ENCODE assay signal across 8 cellular contexts in the genomic region with DNA sequence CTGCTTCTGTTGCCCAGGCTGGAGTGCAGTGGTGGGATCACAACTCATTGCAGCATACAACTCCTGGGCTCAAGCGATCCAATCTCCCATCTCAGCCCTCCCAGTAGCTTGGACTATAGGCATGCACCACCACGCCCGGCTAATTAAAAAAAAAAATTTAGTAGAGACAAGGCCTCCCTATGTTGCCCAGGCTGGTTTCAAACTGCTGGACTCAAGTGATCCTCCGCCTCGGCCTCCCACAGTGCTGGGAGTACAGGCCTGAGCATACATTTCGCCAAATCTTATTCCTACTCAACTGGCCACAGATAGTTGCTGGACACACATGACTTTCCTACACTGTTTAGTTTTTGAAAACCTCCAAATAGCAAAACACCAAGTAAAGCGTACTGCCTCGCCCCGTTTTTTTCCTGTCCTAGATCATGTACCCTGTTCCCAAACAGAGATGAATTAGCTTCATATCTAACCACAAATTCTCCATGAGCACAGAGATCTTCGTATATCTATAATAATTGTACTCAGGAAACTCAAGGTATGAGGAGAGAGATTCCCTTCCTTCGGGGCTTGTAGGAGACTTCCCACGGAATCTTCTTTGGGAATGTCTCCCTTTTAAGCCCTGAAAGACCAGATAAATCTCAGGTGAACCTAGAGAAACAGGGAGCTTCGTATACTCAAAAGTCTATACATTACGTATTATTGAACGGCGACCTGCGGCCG. TPM values are rescaled to one million over a fixed set of nuclear protein-coding genes. Genes with fewer than 3 reads are reported as not detected.
DNase-seq lines count a peak whose midpoint lies in the region; ATAC-seq, FAIRE-seq and TF ChIP-seq lines count a peak whose summit lies in the region.

No MANE protein-coding gene starts in this region.

- no peak for TF ChIP-seq POLR2A in HepG2 (IDR thresholded peaks at IDR 0.05; ENCODE audit: insufficient read depth in 1 of 2, low read depth in 2 of 2, low read length in 2 of 2)
- no peak for TF ChIP-seq POLR2A in upper lobe of left lung (IDR thresholded peaks at IDR 0.05)
- TF ChIP-seq POLR2A in erythroblast (IDR thresholded peaks at IDR 0.05; ENCODE audit: low read length) = no peak

- TF ChIP-seq EP300 in HepG2 (IDR thresholded peaks at IDR 0.05; ENCODE audit: low read depth in 2 of 2, low read length in 2 of 2) (no peak), HepG2 (CRISPR knock-in tag; IDR thresholded peaks at IDR 0.05; ENCODE audit: borderline replicate concordance) (no peak), upper lobe of left lung (IDR thresholded peaks at IDR 0.05) (no peak)

- no peaks in the 10 kb centered on the region for H3K9me3 Mint-ChIP-seq in activated naive CD4-positive, alpha-beta T cell treated with anti-CD3 and anti-CD28 coated beads, Interleukin-2, amount 50 U/mL, for 24 hours
- no peaks in the 10 kb centered on the region for H3K9me3 Mint-ChIP-seq in activated T-helper 2 cell treated with anti-CD3 and anti-CD28 coated beads, Interferon-gamma antibody, Interleukin-2, Interleukin-4, amounts not matched to agents 10 μg/mL and 5 μg/mL and 100 μg/mL, durations not matched to agents 14 hours and 24 hours and 36 hours

- DNase-seq in activated naive CD4-positive, alpha-beta T cell (lab: John Stamatoyannopoulos, UW) = no peak
- no peak for DNase-seq in activated T-helper 2 cell treated with anti-CD3 and anti-CD28 coated beads, Interferon-gamma antibody, Interleukin-2, Interleukin-4, amounts not matched to agents 10 μg/mL and 5 μg/mL and 100 μg/mL, durations not matched to agents 14 hours and 24 hours and 36 hours (ENCODE audit: low spot score)
- DNase-seq in HepG2 (ENCODE audit: low spot score) (no peak), upper lobe of left lung (no peak), LoVo (ENCODE audit: low spot score) (no peak), erythroblast (lab: John Stamatoyannopoulos, UW) (no peak)

- TF ChIP-seq CTCF in HepG2 (CRISPR knock-in tag; IDR thresholded peaks at IDR 0.05) (no peak), upper lobe of left lung (IDR thresholded peaks at IDR 0.05) (no peak)

- POLR2A ChIA-PET in HepG2 (lab: Yijun Ruan, JAX) = interaction anchor here (0.9 to 1.3 kb wide), 3 partner anchors 10 to 30 kb away, joined by 3 to 4 read pairs (median 4); no protein-coding TSS in a partner anchor

- H3K9me3 ChIP-seq in HepG2 (ENCODE audit: low read length) = no peaks in the 10 kb centered on the region
- no peaks in the 10 kb centered on the region for H3K9me3 ChIP-seq in upper lobe of left lung

- 28% methylated on average over 18 of the region's 18 CpGs for WGBS in HepG2 (ENCODE audit: low lambda C conversion rate)
- WGBS in upper lobe of left lung, 2 donors = 37 to 46% methylated on average over 18 of the region's 18 CpGs

- peaks cover 34% of the 10 kb centered on the region for H3K79me2 ChIP-seq in HepG2 (ENCODE audit: insufficient read depth, low read length)

- peak overlapping the region; percentile 95 for H3K4me3 Mint-ChIP-seq in activated naive CD4-positive, alpha-beta T cell treated with anti-CD3 and anti-CD28 coated beads, Interleukin-2, amount 50 U/mL, for 24 hours
- H3K4me3 Mint-ChIP-seq in activated T-helper 2 cell treated with anti-CD3 and anti-CD28 coated beads, Interferon-gamma antibody, Interleukin-2, Interleukin-4, amounts not matched to agents 10 μg/mL and 5 μg/mL and 100 μg/mL, durations not matched to agents 14 hours and 24 hours and 36 hours (ENCODE audit: low read depth) = peak overlapping the region; percentile 92

- CTCF ChIA-PET in HepG2 (lab: Yijun Ruan, JAX; ENCODE audit: low intra/inter-chr PET ratio, low total read pairs) = no interaction called here

- peak; percentile 6 for ATAC-seq in HepG2
- ATAC-seq in upper lobe of left lung (ENCODE audit: low FRiP score in 2 of 2) = no peak
- no peak for ATAC-seq in GM21367 (IDR thresholded peaks at IDR 0.05; ENCODE audit: unreplicated experiment)

- in situ Hi-C loops in HepG2 (cut with HindIII; ENCODE audit: extremely low pct_ligation_motif_present, low pct_unique_long_range_greater_than_20kb) = no loop called here

- H3K4me1 Mint-ChIP-seq in activated naive CD4-positive, alpha-beta T cell treated with anti-CD3 and anti-CD28 coated beads, Interleukin-2, amount 50 U/mL, for 24 hours = peaks cover 32% of the 10 kb centered on the region
- peaks cover 23% of the 10 kb centered on the region for H3K4me1 Mint-ChIP-seq in activated T-helper 2 cell treated with anti-CD3 and anti-CD28 coated beads, Interferon-gamma antibody, Interleukin-2, Interleukin-4, amounts not matched to agents 10 μg/mL and 5 μg/mL and 100 μg/mL, durations not matched to agents 14 hours and 24 hours and 36 hours (ENCODE audit: low read depth)

- intact Hi-C loops in activated T-helper 2 cell treated with anti-CD3 and anti-CD28 coated beads, Interferon-gamma antibody, Interleukin-2, Interleukin-4, amounts not matched to agents 10 μg/mL and 5 μg/mL and 100 μg/mL, durations not matched to agents 14 hours and 24 hours and 36 hours (cut with micrococcal nuclease) = loop anchor here (1.0 to 5.0 kb wide), 5 partner anchors 45 to 407 kb away; a partner anchor contains a TSS
- intact Hi-C loops in HepG2 (cut with micrococcal nuclease; ENCODE audit: unreplicated experiment) = loop anchor here (2.0 kb wide), 1 partner anchor 44 kb away; a partner anchor contains a TSS

- H3K9ac ChIP-seq in HepG2 (ENCODE audit: insufficient read depth, low read depth, low read length) = peak overlapping the region; percentile 97

- peak overlapping the region; percentile 50 to 99 (median 59) for H3K4me3 ChIP-seq in HepG2 (replicated peaks in 1 of 3; ENCODE audit: insufficient read depth in 1 of 3, low read depth in 2 of 3, low read length in 3 of 3)
- H3K4me3 ChIP-seq in upper lobe of left lung = peak overlapping the region in 3 of 4 donors; percentile 60 to 82 (median 78)

- H3K36me3 ChIP-seq in HepG2 (replicated peaks in 1 of 2; ENCODE audit: control insufficient read depth in 1 of 2, insufficient read depth in 2 of 2, low read length in 2 of 2) = peaks cover 0 to 4% of the 10 kb centered on the region in 2 experiments; a peak in 1 of 5 replicates
- no peaks in the 10 kb centered on the region for H3K36me3 ChIP-seq in upper lobe of left lung

- H3K4me1 ChIP-seq in HepG2 (ENCODE audit: insufficient read depth, low read length) (peaks cover 30% of the 10 kb centered on the region), upper lobe of left lung (peaks cover 14 to 34% (median 19%) of the 10 kb centered on the region in 4 donors)

- peak overlapping the region; percentile 80 for H2AFZ ChIP-seq in HepG2 (ENCODE audit: low read length)

- peak overlapping the region; percentile 66 for H3K27ac Mint-ChIP-seq in activated naive CD4-positive, alpha-beta T cell treated with anti-CD3 and anti-CD28 coated beads, Interleukin-2, amount 50 U/mL, for 24 hours
- H3K27ac Mint-ChIP-seq in activated T-helper 2 cell treated with anti-CD3 and anti-CD28 coated beads, Interferon-gamma antibody, Interleukin-2, Interleukin-4, amounts not matched to agents 10 μg/mL and 5 μg/mL and 100 μg/mL, durations not matched to agents 14 hours and 24 hours and 36 hours = peak overlapping the region; percentile 96

- H3K36me3 Mint-ChIP-seq in activated naive CD4-positive, alpha-beta T cell treated with anti-CD3 and anti-CD28 coated beads, Interleukin-2, amount 50 U/mL, for 24 hours = no peaks in the 10 kb centered on the region
- H3K36me3 Mint-ChIP-seq in activated T-helper 2 cell treated with anti-CD3 and anti-CD28 coated beads, Interferon-gamma antibody, Interleukin-2, Interleukin-4, amounts not matched to agents 10 μg/mL and 5 μg/mL and 100 μg/mL, durations not matched to agents 14 hours and 24 hours and 36 hours (ENCODE audit: low read depth) = peaks cover 21% of the 10 kb centered on the region

- H3K27me3 ChIP-seq in HepG2 (ENCODE audit: control insufficient read depth in 1 of 2, insufficient read depth in 2 of 2, low read length in 2 of 2) = no peaks in the 10 kb centered on the region; a peak in 1 of 5 replicates
- H3K27me3 ChIP-seq in upper lobe of left lung = no peaks in the 10 kb centered on the region

- peak overlapping the region; percentile 94 for H3K4me2 ChIP-seq in HepG2 (ENCODE audit: low read depth, low read length)

- H3K27me3 Mint-ChIP-seq in activated naive CD4-positive, alpha-beta T cell treated with anti-CD3 and anti-CD28 coated beads, Interleukin-2, amount 50 U/mL, for 24 hours = peaks cover 2% of the 10 kb centered on the region
- H3K27me3 Mint-ChIP-seq in activated T-helper 2 cell treated with anti-CD3 and anti-CD28 coated beads, Interferon-gamma antibody, Interleukin-2, Interleukin-4, amounts not matched to agents 10 μg/mL and 5 μg/mL and 100 μg/mL, durations not matched to agents 14 hours and 24 hours and 36 hours (ENCODE audit: low read depth) = peaks cover 11% of the 10 kb centered on the region

- TF ChIP-seq RAD21 in HepG2 (CRISPR knock-in tag; IDR thresholded peaks at IDR 0.05) = 0 out of 2 replicates have a peak, but pooled peaks have one; percentile 10

- FAIRE-seq in HepG2 (lab: Jason Lieb, UNC) = no peak

- H4K20me1 ChIP-seq in HepG2 (ENCODE audit: insufficient read depth, low read length) = 0 out of 2 replicates have a peak, but pooled peaks cover 13% of the 10 kb centered on the region

- H3K27ac ChIP-seq in HepG2 (ENCODE audit: extremely low read length, insufficient read depth, low read length) (peak overlapping the region; percentile 95), upper lobe of left lung (peak overlapping the region in 3 of 4 donors; percentile 93 to 94 (median 93))

- BruUV-seq in HepG2 (replicated peaks; lab: Mats Ljungman, UMichigan) = TSS peak; percentile 83

RNA-seq across cellular contexts. Expression of a gene that starts 0.6 kb away (rescaled TPM):
- 16.8 and 17.6 TPM in 2 replicates for total RNA-seq in activated T-helper 2 cell treated with anti-CD3 and anti-CD28 coated beads, Interferon-gamma antibody, Interleukin-2, Interleukin-4, amounts not matched to agents 10 μg/mL and 5 μg/mL and 100 μg/mL, durations not matched to agents 14 hours and 24 hours and 36 hours
- total RNA-seq in HepG2 (2016; rRNA removed; fragmentation: Illumina TruSeq; extraction: Trizol) (19.3 and 24.2 TPM in 2 replicates), upper lobe of left lung (10 to 100 TPM in 4 of 6 donors, 1 to 10 TPM in 2; 6.0 to 14.9 (median 11.5) TPM)
- total RNA-seq in HepG2 (2016; cell fraction: cytosol; rRNA removed; fragmentation: Illumina TruSeq; extraction: Trizol; ENCODE audit: low read depth) = 4.9 and 5.3 TPM in 2 replicates
- total RNA-seq in HepG2 (2016; cell fraction: insoluble cytoplasmic fraction; rRNA removed; fragmentation: Illumina TruSeq; extraction: Trizol) = 19.4 and 23.1 TPM in 2 replicates
- 22.5 and 26.7 TPM in 2 replicates for total RNA-seq in HepG2 (2016; cell fraction: membrane; rRNA removed; fragmentation: Illumina TruSeq; extraction: Trizol)
- total RNA-seq in HepG2 (2016; cell fraction: nucleus; rRNA removed; fragmentation: Illumina TruSeq; extraction: Trizol) = 13.2 and 15.3 TPM in 2 replicates
- polyA plus RNA-seq in HepG2 (2011; rRNA removed) = 3.5 and 4.8 TPM in 2 replicates
- 2.3 and 2.4 TPM in 2 replicates for polyA plus RNA-seq in HepG2 (2011; cell fraction: cytosol; rRNA removed)
- 1.9 and 3.0 TPM in 2 replicates for polyA plus RNA-seq in HepG2 (2011; cell fraction: nucleus; rRNA removed)
- polyA plus RNA-seq in HepG2 (2012) = 11.0 and 12.1 TPM in 2 replicates
- polyA plus RNA-seq in HepG2 (2016; cell fraction: cytosol; fragmentation: Illumina TruSeq; extraction: Trizol; ENCODE audit: low read depth) = 4.6 and 4.7 TPM in 2 replicates
- 23.9 and 24.0 TPM in 2 replicates for polyA plus RNA-seq in HepG2 (2016; cell fraction: insoluble cytoplasmic fraction; fragmentation: Illumina TruSeq; extraction: Trizol; ENCODE audit: low read depth)
- 13.9 and 16.3 TPM in 2 replicates for polyA plus RNA-seq in HepG2 (2016; cell fraction: membrane; fragmentation: Illumina TruSeq; extraction: Trizol; ENCODE audit: low read depth)
- 15.4 and 18.7 TPM in 2 replicates for polyA plus RNA-seq in HepG2 (2016; cell fraction: nucleus; fragmentation: Illumina TruSeq; extraction: Trizol; ENCODE audit: insufficient read depth, low read depth)
- 1.9 and 5.7 TPM in 2 replicates for polyA minus RNA-seq in HepG2 (2011; rRNA and poly(A)+ RNA removed; ENCODE audit: low replicate concordance)
- 7.8 and 7.9 TPM in 2 replicates for polyA minus RNA-seq in HepG2 (2011; cell fraction: cytosol; rRNA and poly(A)+ RNA removed)
- polyA minus RNA-seq in HepG2 (2011; cell fraction: nucleus; rRNA and poly(A)+ RNA removed) = 8.2 and 9.7 TPM in 2 replicates

RNA-seq across cellular contexts. Expression of a gene that starts 44.8 kb away (rescaled TPM):
- total RNA-seq in activated T-helper 2 cell treated with anti-CD3 and anti-CD28 coated beads, Interferon-gamma antibody, Interleukin-2, Interleukin-4, amounts not matched to agents 10 μg/mL and 5 μg/mL and 100 μg/mL, durations not matched to agents 14 hours and 24 hours and 36 hours = 11.0 and 12.3 TPM in 2 replicates
- total RNA-seq in HepG2 (2016; rRNA removed; fragmentation: Illumina TruSeq; extraction: Trizol) = 14.6 and 14.8 TPM in 2 replicates
- total RNA-seq in HepG2 (2016; cell fraction: cytosol; rRNA removed; fragmentation: Illumina TruSeq; extraction: Trizol; ENCODE audit: low read depth) = 4.4 and 5.2 TPM in 2 replicates
- total RNA-seq in HepG2 (2016; cell fraction: insoluble cytoplasmic fraction; rRNA removed; fragmentation: Illumina TruSeq; extraction: Trizol) = 14.9 and 15.5 TPM in 2 replicates
- total RNA-seq in HepG2 (2016; cell fraction: membrane; rRNA removed; fragmentation: Illumina TruSeq; extraction: Trizol) = 7.5 and 7.6 TPM in 2 replicates
- total RNA-seq in HepG2 (2016; cell fraction: nucleus; rRNA removed; fragmentation: Illumina TruSeq; extraction: Trizol) = 26.3 and 29.2 TPM in 2 replicates
- polyA plus RNA-seq in HepG2 (2011; rRNA removed) = 6.3 and 8.3 TPM in 2 replicates
- polyA plus RNA-seq in HepG2 (2011; cell fraction: cytosol; rRNA removed) = 2.2 and 3.6 TPM in 2 replicates
- polyA plus RNA-seq in HepG2 (2011; cell fraction: nucleus; rRNA removed) = 8.5 and 12.4 TPM in 2 replicates
- 7.4 and 8.7 TPM in 2 replicates for polyA plus RNA-seq in HepG2 (2012)
- 2.6 and 3.2 TPM in 2 replicates for polyA plus RNA-seq in HepG2 (2016; cell fraction: cytosol; fragmentation: Illumina TruSeq; extraction: Trizol; ENCODE audit: low read depth)
- 11.6 and 12.8 TPM in 2 replicates for polyA plus RNA-seq in HepG2 (2016; cell fraction: insoluble cytoplasmic fraction; fragmentation: Illumina TruSeq; extraction: Trizol; ENCODE audit: low read depth)
- 5.4 and 5.6 TPM in 2 replicates for polyA plus RNA-seq in HepG2 (2016; cell fraction: membrane; fragmentation: Illumina TruSeq; extraction: Trizol; ENCODE audit: low read depth)
- 25.9 and 28.2 TPM in 2 replicates for polyA plus RNA-seq in HepG2 (2016; cell fraction: nucleus; fragmentation: Illumina TruSeq; extraction: Trizol; ENCODE audit: insufficient read depth, low read depth)
- 3.6 and 5.3 TPM in 2 replicates for polyA minus RNA-seq in HepG2 (2011; rRNA and poly(A)+ RNA removed; ENCODE audit: low replicate concordance)
- polyA minus RNA-seq in HepG2 (2011; cell fraction: cytosol; rRNA and poly(A)+ RNA removed) = 3.2 and 4.1 TPM in 2 replicates
- 45.4 and 49.6 TPM in 2 replicates for polyA minus RNA-seq in HepG2 (2011; cell fraction: nucleus; rRNA and poly(A)+ RNA removed)
- total RNA-seq in upper lobe of left lung = 10 to 100 TPM in 2 of 6 donors, 1 to 10 TPM in 4; 3.1 to 17.8 (median 7.2) TPM

RNA-seq across cellular contexts. Expression of a gene that starts 44.9 kb away (rescaled TPM):
- total RNA-seq in activated T-helper 2 cell treated with anti-CD3 and anti-CD28 coated beads, Interferon-gamma antibody, Interleukin-2, Interleukin-4, amounts not matched to agents 10 μg/mL and 5 μg/mL and 100 μg/mL, durations not matched to agents 14 hours and 24 hours and 36 hours = 26.0 and 29.9 TPM in 2 replicates
- total RNA-seq in HepG2 (2016; rRNA removed; fragmentation: Illumina TruSeq; extraction: Trizol) (72.9 and 90.9 TPM in 2 replicates), upper lobe of left lung (10 to 100 TPM in 4 of 6 donors, 1 to 10 TPM in 2; 2.1 to 25.1 (median 13.4) TPM)
- total RNA-seq in HepG2 (2016; cell fraction: cytosol; rRNA removed; fragmentation: Illumina TruSeq; extraction: Trizol; ENCODE audit: low read depth) = 25.5 and 35.2 TPM in 2 replicates
- total RNA-seq in HepG2 (2016; cell fraction: insoluble cytoplasmic fraction; rRNA removed; fragmentation: Illumina TruSeq; extraction: Trizol) = 69.4 and 92.2 TPM in 2 replicates
- 30.3 and 34.9 TPM in 2 replicates for total RNA-seq in HepG2 (2016; cell fraction: membrane; rRNA removed; fragmentation: Illumina TruSeq; extraction: Trizol)
- total RNA-seq in HepG2 (2016; cell fraction: nucleus; rRNA removed; fragmentation: Illumina TruSeq; extraction: Trizol) = 42.6 and 48.2 TPM in 2 replicates
- 21.7 and 22.3 TPM in 2 replicates for polyA plus RNA-seq in HepG2 (2011; rRNA removed)
- polyA plus RNA-seq in HepG2 (2011; cell fraction: cytosol; rRNA removed) = 15.8 and 20.9 TPM in 2 replicates
- polyA plus RNA-seq in HepG2 (2011; cell fraction: nucleus; rRNA removed) = 11.6 and 12.2 TPM in 2 replicates
- 28.4 and 34.4 TPM in 2 replicates for polyA plus RNA-seq in HepG2 (2012)
- polyA plus RNA-seq in HepG2 (2016; cell fraction: cytosol; fragmentation: Illumina TruSeq; extraction: Trizol; ENCODE audit: low read depth) = 20.6 and 23.8 TPM in 2 replicates
- 91.3 and 92.9 TPM in 2 replicates for polyA plus RNA-seq in HepG2 (2016; cell fraction: insoluble cytoplasmic fraction; fragmentation: Illumina TruSeq; extraction: Trizol; ENCODE audit: low read depth)
- polyA plus RNA-seq in HepG2 (2016; cell fraction: membrane; fragmentation: Illumina TruSeq; extraction: Trizol; ENCODE audit: low read depth) = 26.4 TPM in 2 replicates
- 43.8 and 45.2 TPM in 2 replicates for polyA plus RNA-seq in HepG2 (2016; cell fraction: nucleus; fragmentation: Illumina TruSeq; extraction: Trizol; ENCODE audit: insufficient read depth, low read depth)
- polyA minus RNA-seq in HepG2 (2011; rRNA and poly(A)+ RNA removed; ENCODE audit: low replicate concordance) = 13.0 and 31.5 TPM in 2 replicates
- 23.0 and 28.8 TPM in 2 replicates for polyA minus RNA-seq in HepG2 (2011; cell fraction: cytosol; rRNA and poly(A)+ RNA removed)
- 37.3 and 46.0 TPM in 2 replicates for polyA minus RNA-seq in HepG2 (2011; cell fraction: nucleus; rRNA and poly(A)+ RNA removed)

RNA-seq across cellular contexts. Expression of a gene that starts 59.5 kb away (rescaled TPM):
- total RNA-seq in activated T-helper 2 cell treated with anti-CD3 and anti-CD28 coated beads, Interferon-gamma antibody, Interleukin-2, Interleukin-4, amounts not matched to agents 10 μg/mL and 5 μg/mL and 100 μg/mL, durations not matched to agents 14 hours and 24 hours and 36 hours = 1.7 and 2.6 TPM in 2 replicates
- total RNA-seq in HepG2 (2016; rRNA removed; fragmentation: Illumina TruSeq; extraction: Trizol) (1.1 and 1.4 TPM in 2 replicates), upper lobe of left lung (1 to 10 TPM; 2.8 to 4.2 (median 3.1) TPM)
- total RNA-seq in HepG2 (2016; cell fraction: cytosol; rRNA removed; fragmentation: Illumina TruSeq; extraction: Trizol; ENCODE audit: low read depth) = 3.0 and 3.3 TPM in 2 replicates
- 1.4 TPM in 2 replicates for total RNA-seq in HepG2 (2016; cell fraction: insoluble cytoplasmic fraction; rRNA removed; fragmentation: Illumina TruSeq; extraction: Trizol)
- total RNA-seq in HepG2 (2016; cell fraction: membrane; rRNA removed; fragmentation: Illumina TruSeq; extraction: Trizol) = 2.4 and 4.0 TPM in 2 replicates
- 0.65 and 1.5 TPM in 2 replicates for total RNA-seq in HepG2 (2016; cell fraction: nucleus; rRNA removed; fragmentation: Illumina TruSeq; extraction: Trizol)
- polyA plus RNA-seq in HepG2 (2011; rRNA removed) = 0.65 and 0.98 TPM in 2 replicates
- 0.35 and 0.40 TPM in 2 replicates for polyA plus RNA-seq in HepG2 (2011; cell fraction: cytosol; rRNA removed)
- polyA plus RNA-seq in HepG2 (2011; cell fraction: nucleus; rRNA removed) = 0.76 TPM in 1 of 2 replicates, not detected in the other
- 0.35 and 1.4 TPM in 2 replicates for polyA plus RNA-seq in HepG2 (2012)
- 4.0 and 4.1 TPM in 2 replicates for polyA plus RNA-seq in HepG2 (2016; cell fraction: cytosol; fragmentation: Illumina TruSeq; extraction: Trizol; ENCODE audit: low read depth)
- 1.3 and 1.6 TPM in 2 replicates for polyA plus RNA-seq in HepG2 (2016; cell fraction: insoluble cytoplasmic fraction; fragmentation: Illumina TruSeq; extraction: Trizol; ENCODE audit: low read depth)
- polyA plus RNA-seq in HepG2 (2016; cell fraction: membrane; fragmentation: Illumina TruSeq; extraction: Trizol; ENCODE audit: low read depth) = 3.6 and 4.4 TPM in 2 replicates
- 0.53 and 0.70 TPM in 2 replicates for polyA plus RNA-seq in HepG2 (2016; cell fraction: nucleus; fragmentation: Illumina TruSeq; extraction: Trizol; ENCODE audit: insufficient read depth, low read depth)
- polyA minus RNA-seq in HepG2 (2011; rRNA and poly(A)+ RNA removed; ENCODE audit: low replicate concordance) = 1.0 and 1.4 TPM in 2 replicates
- polyA minus RNA-seq in HepG2 (2011; cell fraction: cytosol; rRNA and poly(A)+ RNA removed) = 0.69 TPM in 1 of 2 replicates, not detected in the other
- polyA minus RNA-seq in HepG2 (2011; cell fraction: nucleus; rRNA and poly(A)+ RNA removed) = 0.52 and 3.4 TPM in 2 replicates
